In the genomic region with DNA sequence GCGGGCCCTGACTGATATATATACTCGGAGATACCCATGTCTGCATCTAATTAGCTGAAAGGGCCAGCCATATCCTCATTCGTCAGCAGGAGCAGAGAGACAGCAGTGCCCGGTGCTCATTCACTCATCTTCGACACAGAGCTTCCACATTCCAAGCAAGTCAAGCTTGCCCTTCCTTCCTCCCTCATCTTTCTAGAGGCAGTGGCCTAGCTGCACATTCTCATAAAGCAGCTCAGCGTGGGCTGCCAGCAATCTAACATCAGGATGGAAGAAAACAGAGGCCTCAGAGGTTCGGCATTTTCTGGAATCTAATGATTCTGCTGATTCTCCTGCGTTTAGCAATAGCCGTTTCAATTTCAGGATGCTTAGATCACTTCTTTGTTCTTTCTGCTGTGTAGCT, we compare ENCODE assay signal across 11 cellular contexts.
A peak's percentile ranks its signal among the peaks of the same experiment; 100 is the strongest.
DNase-seq lines count a peak whose midpoint lies in the region; ATAC-seq and TF ChIP-seq lines count a peak whose summit lies in the region.
"Had no signal": no experiment of that assay in that cellular context is flagged by ENCODE, and none has a peak within 500 bp of the region (broad histone marks: within the 10 kb centered on the region; RNA-seq: fewer than 3 reads in every experiment).

No MANE protein-coding gene starts in this region.

- no peaks in the 10 kb centered on the region for H3K9me3 ChIP-seq in stomach
- H3K9me3 ChIP-seq: SJSA1 had no signal

- H3K36me3 ChIP-seq in stomach: no peaks in the 10 kb centered on the region
- H3K36me3 ChIP-seq: SJSA1 had no signal

- 53 to 60% (median 58%) methylated on average over 9 of the region's 9 CpGs for WGBS in stomach, 5 donors

- H3K27ac ChIP-seq in stomach: peak overlapping the region; percentile 49 to 78 (median 58)
- H3K27ac ChIP-seq: SJSA1 had no signal

- no peaks in the 10 kb centered on the region for H3K36me3 Mint-ChIP-seq in brain
- no peaks in the 10 kb centered on the region for H3K36me3 Mint-ChIP-seq in effector memory CD8-positive, alpha-beta T cell (ENCODE audit: insufficient read depth)

- no peaks in the 10 kb centered on the region for H3K27me3 ChIP-seq in stomach
- H3K27me3 ChIP-seq: SJSA1 had no signal

- ATAC-seq in GM21619 (IDR thresholded peaks at IDR 0.05; ENCODE audit: unreplicated experiment): no peak
- ATAC-seq in effector memory CD8-positive, alpha-beta T cell (replicated peaks): no peak

- peak; percentile 37 for DNase-seq in G401 (ENCODE audit: low spot score)
- DNase-seq in kidney glomerular epithelial cell (lab: John Stamatoyannopoulos, UW): peak; percentile 91
- DNase-seq in stomach: no peak
- no peak for DNase-seq in SK-N-DZ (ENCODE audit: low spot score)
- DNase-seq in DMS 273 (lab: John Stamatoyannopoulos, UW; ENCODE audit: unreplicated experiment): no peak
- DNase-seq in effector memory CD8-positive, alpha-beta T cell: no peak
- DNase-seq: activated CD4-positive, alpha-beta memory T cell treated with anti-CD3 and anti-CD28 coated beads, Interleukin-2, amount 10 ng/mL, durations not matched to agents 7 days and 5 days; NCI-H2107 had no signal

- in situ Hi-C loops in G401 (cut with HindIII; ENCODE audit: low sequenced_read_pairs): loop anchor here (25.0 kb wide), 1 partner anchor 276 kb away; no protein-coding TSS in a partner anchor

- peaks cover 100% of the 10 kb centered on the region for H3K4me1 Mint-ChIP-seq in brain
- no peaks in the 10 kb centered on the region for H3K4me1 Mint-ChIP-seq in effector memory CD8-positive, alpha-beta T cell (ENCODE audit: low read depth in 2 of 2)
- H3K4me1 Mint-ChIP-seq: activated CD4-positive, alpha-beta memory T cell treated with anti-CD3 and anti-CD28 coated beads, Interleukin-2, amount 10 ng/mL, durations not matched to agents 7 days and 5 days had no signal

- TF ChIP-seq POLR2A in stomach (IDR thresholded peaks at IDR 0.05): no peak

- peaks cover 36 to 80% (median 72%) of the 10 kb centered on the region in 4 donors for H3K4me1 ChIP-seq in stomach

- no peak for TF ChIP-seq CTCF in brain (conservative IDR thresholded peaks at IDR 0.05)
- no peak for TF ChIP-seq CTCF in stomach (IDR thresholded peaks at IDR 0.05)

- no peaks in the 10 kb centered on the region for H3K27me3 Mint-ChIP-seq in brain
- peaks cover 0 to 17% of the 10 kb centered on the region in 2 donors for H3K27me3 Mint-ChIP-seq in effector memory CD8-positive, alpha-beta T cell
- H3K27me3 Mint-ChIP-seq: activated CD4-positive, alpha-beta memory T cell treated with anti-CD3 and anti-CD28 coated beads, Interleukin-2, amount 10 ng/mL, durations not matched to agents 7 days and 5 days had no signal

- H3K9me3 Mint-ChIP-seq in brain: no peaks in the 10 kb centered on the region
- no peaks in the 10 kb centered on the region for H3K9me3 Mint-ChIP-seq in effector memory CD8-positive, alpha-beta T cell
- H3K9me3 Mint-ChIP-seq: activated CD4-positive, alpha-beta memory T cell treated with anti-CD3 and anti-CD28 coated beads, Interleukin-2, amount 10 ng/mL, durations not matched to agents 7 days and 5 days had no signal

- no peak for TF ChIP-seq EP300 in stomach (IDR thresholded peaks at IDR 0.05)

- peak overlapping the region in 1 of 5 experiments; percentile 2 for H3K4me3 Mint-ChIP-seq in brain
- no peak overlapping the region for H3K4me3 Mint-ChIP-seq in effector memory CD8-positive, alpha-beta T cell
- H3K4me3 Mint-ChIP-seq: activated CD4-positive, alpha-beta memory T cell treated with anti-CD3 and anti-CD28 coated beads, Interleukin-2, amount 10 ng/mL, durations not matched to agents 7 days and 5 days had no signal

- no peak overlapping the region for H3K4me3 ChIP-seq in stomach
- H3K4me3 ChIP-seq: SJSA1 had no signal

- H3K27ac Mint-ChIP-seq in brain: peak overlapping the region; percentile 6 to 92 (median 74)
- H3K27ac Mint-ChIP-seq in effector memory CD8-positive, alpha-beta T cell: no peak overlapping the region
- H3K27ac Mint-ChIP-seq: activated CD4-positive, alpha-beta memory T cell treated with anti-CD3 and anti-CD28 coated beads, Interleukin-2, amount 10 ng/mL, durations not matched to agents 7 days and 5 days had no signal

- intact Hi-C loops in stomach (cut with DNase I; ENCODE audit: low total_unique reads): loop anchor here (10.0 kb wide), 1 partner anchor 118 kb away; no protein-coding TSS in a partner anchor

Comparison
In these comparisons a context has a peak if more than half of its experiments do, and no peak if none do; other contexts are left out.
1. DNase-seq: peak in G401 (single experiment) and kidney glomerular epithelial cell (single experiment); none in stomach (single experiment), SK-N-DZ (single experiment), DMS 273 (single experiment) and effector memory CD8-positive, alpha-beta T cell (0 of 3).
2. H3K27ac Mint-ChIP-seq: peak in brain (5 of 5); none in effector memory CD8-positive, alpha-beta T cell (0 of 2).